Comparison of ENCODE assay signal across 8 cellular contexts in the genomic region with DNA sequence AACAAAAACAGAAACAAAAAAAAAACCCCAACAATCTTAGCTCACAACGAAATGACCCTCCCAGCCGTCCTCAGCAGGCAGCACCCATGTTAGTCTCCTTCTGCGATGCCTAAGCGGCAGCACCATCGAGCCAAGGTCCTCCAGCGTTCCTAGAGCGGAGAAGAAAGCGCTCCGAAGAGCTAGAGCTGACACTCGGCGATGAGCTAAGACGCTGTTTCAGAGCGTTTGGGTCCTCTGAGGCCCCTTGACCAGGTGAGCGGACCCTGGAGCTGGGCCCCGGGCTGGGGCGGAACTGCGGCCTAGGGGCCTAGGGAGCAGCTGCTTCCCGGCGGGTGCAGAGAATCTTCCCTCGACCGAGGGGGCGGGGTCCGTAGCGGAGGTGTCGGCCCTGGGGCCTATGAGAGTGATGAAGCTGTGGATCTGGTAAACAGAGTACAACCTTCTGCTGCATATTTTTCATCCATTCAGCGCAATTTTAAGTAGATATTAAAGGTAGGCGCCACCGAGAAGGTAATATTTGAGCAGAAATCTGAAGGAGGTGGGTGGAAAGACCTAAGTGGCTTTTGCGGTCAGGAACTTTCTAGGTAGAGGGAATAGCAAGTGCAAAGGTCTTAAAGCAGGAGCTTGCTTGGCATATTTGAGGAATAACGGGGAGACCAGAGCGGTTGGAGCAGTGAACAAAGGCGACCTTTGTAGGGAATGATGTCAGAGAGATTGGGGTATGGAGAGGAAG. TPM values are rescaled to one million over a fixed set of nuclear protein-coding genes. Genes with fewer than 3 reads are reported as not detected.
DNase-seq lines count a peak whose midpoint lies in the region; ATAC-seq and TF ChIP-seq lines count a peak whose summit lies in the region.

Gene ZSCAN26 (plus strand): TSS at position 182 of the 733 bp plus-strand sequence. CDS start 4,777 bp downstream, outside the sequence.

- DNase-seq in GM13977 (ENCODE audit: low spot score) (peak; percentile 77), NCI-H1436 (lab: John Stamatoyannopoulos, UW) (peak; percentile 73), T follicular helper cell (ENCODE audit: low read depth) (peak; percentile 71), amygdala (lab: John Stamatoyannopoulos, UW) (peak; percentile 20 to 90 (median 72)), left cardiac atrium (peak; percentile 87), posterior vena cava (ENCODE audit: low spot score) (peak; percentile 95), upper lobe of left lung (peak; percentile 74 to 91)

- peaks cover 0 to 5% (median 4%) of the 10 kb centered on the region in 4 donors for H3K36me3 ChIP-seq in upper lobe of left lung

- intact Hi-C loops in left cardiac atrium (cut with DNase I) (loop anchor here in 1 of 2 donors (5.0 kb wide), 2 partner anchors 65 to 90 kb away; no protein-coding TSS in a partner anchor), posterior vena cava (cut with DNase I) (no loop called here)

- peak; percentile 91 for ATAC-seq in HG02840 (IDR thresholded peaks at IDR 0.05; ENCODE audit: low FRiP score, unreplicated experiment)
- ATAC-seq in left cardiac atrium = peak; percentile 98
- ATAC-seq in upper lobe of left lung (ENCODE audit: low FRiP score in 2 of 2) = peak; percentile 95 to 98

- TF ChIP-seq POLR2A in upper lobe of left lung (IDR thresholded peaks at IDR 0.05) = peak in 3 of 4 donors; percentile 36 to 71 (median 57)

- TF ChIP-seq CTCF in GM13977 (IDR thresholded peaks at IDR 0.05; ENCODE audit: extremely low read depth, insufficient read depth, missing control alignments) = no peak
- TF ChIP-seq CTCF in upper lobe of left lung (IDR thresholded peaks at IDR 0.05) = peak in 1 of 6 experiments; percentile 8

- H3K9me3 ChIP-seq in upper lobe of left lung = no peaks in the 10 kb centered on the region

- H3K4me1 ChIP-seq in upper lobe of left lung = peaks cover 6 to 26% (median 14%) of the 10 kb centered on the region in 4 donors

- in situ Hi-C loops in GM13977 (cut with MboI; ENCODE audit: low pct_unique_long_range_greater_than_20kb, low sequenced_read_pairs, unreplicated experiment) = no loop called here

- WGBS in upper lobe of left lung, 2 donors = 2% methylated on average over 20 to 32 of the region's 32 CpGs

- H3K27ac ChIP-seq in upper lobe of left lung = peak within 1 kb of the TSS; percentile 63 to 86 (median 83)

- no peaks in the 10 kb centered on the region for H3K27me3 ChIP-seq in upper lobe of left lung

- no peak for TF ChIP-seq EP300 in upper lobe of left lung (IDR thresholded peaks at IDR 0.05)

- peak within 1 kb of the TSS; percentile 52 to 79 (median 75) for H3K4me3 ChIP-seq in upper lobe of left lung

RNA-seq across cellular contexts. Expression of gene ZSCAN26, which starts in this region (rescaled TPM):
- total RNA-seq in left cardiac atrium (10 to 100 TPM in 1 of 2 donors, 1 to 10 TPM in 1; 8.8 to 11.9 TPM), posterior vena cava (10 to 100 TPM; 15.8 to 18.8 TPM), upper lobe of left lung (10 to 100 TPM in 3 of 6 donors, 1 to 10 TPM in 3; 9.1 to 24.1 (median 11.4) TPM)

Comparison
In these comparisons a context has a peak if more than half of its experiments do, and no peak if none do; other contexts are left out.
1. Peak in every context shown above with its lines: DNase-seq, ATAC-seq, H3K4me3 ChIP-seq and H3K27ac ChIP-seq.